11 cellular contexts compared by ENCODE assay signal in the genomic region with DNA sequence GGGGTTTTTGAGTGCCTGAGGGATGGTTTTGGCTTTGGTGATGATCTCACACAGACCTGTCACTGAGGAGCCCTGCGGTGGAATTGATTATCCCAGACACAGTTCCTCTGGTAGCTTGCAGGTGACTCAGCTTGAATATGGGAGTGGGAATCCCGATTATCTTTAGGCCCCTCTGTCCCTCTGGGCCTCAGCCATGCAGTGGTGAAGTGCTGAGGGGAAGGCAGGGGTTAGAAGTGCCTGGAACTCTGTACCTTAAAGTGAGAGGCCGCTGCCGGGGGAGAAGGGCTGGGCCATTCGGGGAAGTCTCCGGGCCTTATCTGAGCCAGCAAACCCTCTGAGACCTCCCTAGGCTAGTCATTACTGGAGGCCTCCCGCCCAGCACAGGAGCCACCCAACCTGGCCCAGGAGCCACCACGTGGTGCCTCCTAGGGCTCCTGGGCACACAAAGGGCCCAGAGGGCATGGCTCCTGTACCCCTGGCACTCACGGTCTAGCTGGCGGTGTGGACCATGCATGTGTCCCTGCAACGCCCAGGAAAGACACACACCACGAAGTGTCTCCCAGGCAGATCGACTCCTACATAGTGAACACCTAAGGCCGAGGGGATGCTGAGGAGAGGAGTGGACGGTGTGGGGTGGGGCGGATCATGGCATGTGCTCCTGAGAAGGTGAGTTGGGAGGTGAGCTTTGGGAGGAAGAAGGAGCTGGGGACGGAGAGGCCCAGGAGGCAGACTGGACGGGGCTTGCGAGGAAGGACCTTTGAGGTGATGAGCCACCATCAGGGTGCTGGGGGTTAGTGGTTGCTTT. TPM values are rescaled to one million over a fixed set of nuclear protein-coding genes. Genes with fewer than 3 reads are reported as not detected.
DNase-seq lines count a peak whose midpoint lies in the region; ATAC-seq and TF ChIP-seq lines count a peak whose summit lies in the region.
"Had no signal": no experiment of that assay in that cellular context is flagged by ENCODE, and none has a peak within 500 bp of the region (broad histone marks: within the 10 kb centered on the region; RNA-seq: fewer than 3 reads in every experiment).

No MANE protein-coding gene starts in this region.

- no peaks in the 10 kb centered on the region for H3K27me3 ChIP-seq in colonic mucosa

- no peaks in the 10 kb centered on the region for H3K9me3 ChIP-seq in colonic mucosa

- peaks cover 5% of the 10 kb centered on the region for H3K36me3 Mint-ChIP-seq in IgD-negative memory B cell
- H3K36me3 Mint-ChIP-seq in naive thymus-derived CD8-positive, alpha-beta T cell = peaks cover 0 to 14% (median 0%) of the 10 kb centered on the region in 3 donors

- no peak for TF ChIP-seq CTCF in colonic mucosa (IDR thresholded peaks at IDR 0.05)

- H3K4me1 ChIP-seq in colonic mucosa = peaks cover 22% of the 10 kb centered on the region

- H3K9me3 Mint-ChIP-seq in IgD-negative memory B cell = no peaks in the 10 kb centered on the region
- H3K9me3 Mint-ChIP-seq in naive thymus-derived CD8-positive, alpha-beta T cell = no peaks in the 10 kb centered on the region

- peak; percentile 4 for DNase-seq in Ammon's horn (ENCODE audit: low spot score)
- no peak for DNase-seq in colonic mucosa
- DNase-seq in naive thymus-derived CD8-positive, alpha-beta T cell = no peak
- no peak for DNase-seq in head of caudate nucleus
- DNase-seq in NCI-H1417 treated with DMSO at 0.1 percent for 48 hours (lab: John Stamatoyannopoulos, UW) = no peak
- no peak for DNase-seq in left lobe of liver (ENCODE audit: low spot score)
- DNase-seq: DND-41, GOT3, NCI-H510A had no signal

- no peaks in the 10 kb centered on the region for H3K36me3 ChIP-seq in colonic mucosa

- peak overlapping the region in 3 of 4 donors; percentile 39 to 89 (median 88) for H3K4me3 Mint-ChIP-seq in IgD-negative memory B cell
- H3K4me3 Mint-ChIP-seq in naive thymus-derived CD8-positive, alpha-beta T cell = peak overlapping the region; percentile 62 to 89 (median 80)

- ATAC-seq in naive thymus-derived CD8-positive, alpha-beta T cell = peak; percentile 11 to 31
- ATAC-seq in HG02840 (IDR thresholded peaks at IDR 0.05; ENCODE audit: low FRiP score, unreplicated experiment) (no peak), left lobe of liver (no peak)

- no peaks in the 10 kb centered on the region for H3K27me3 Mint-ChIP-seq in IgD-negative memory B cell
- no peaks in the 10 kb centered on the region for H3K27me3 Mint-ChIP-seq in naive thymus-derived CD8-positive, alpha-beta T cell

- peak overlapping the region in 2 of 3 donors; percentile 10 to 95 for H3K27ac Mint-ChIP-seq in IgD-negative memory B cell
- peak overlapping the region; percentile 75 to 96 (median 89) for H3K27ac Mint-ChIP-seq in naive thymus-derived CD8-positive, alpha-beta T cell

- no peak overlapping the region for H3K4me3 ChIP-seq in colonic mucosa

- H3K27ac ChIP-seq in colonic mucosa = peak overlapping the region; percentile 40

- H3K4me1 Mint-ChIP-seq in IgD-negative memory B cell = peaks cover 35 to 44% (median 38%) of the 10 kb centered on the region in 3 donors
- H3K4me1 Mint-ChIP-seq in naive thymus-derived CD8-positive, alpha-beta T cell = peaks cover 34 to 82% (median 71%) of the 10 kb centered on the region in 4 donors

- POLR2A ChIA-PET in naive thymus-derived CD8-positive, alpha-beta T cell (lab: Charles Lee) = interaction anchor here (1.3 to 3.6 kb wide), 4 partner anchors 10 to 28 kb away, joined by 3 to 17 read pairs (median 4); no protein-coding TSS in a partner anchor

- intact Hi-C loops in colonic mucosa (cut with DNase I) = no loop called here
- intact Hi-C loops in head of caudate nucleus (cut with DNase I) = no loop called here

- no peak overlapping the region for H3K9ac ChIP-seq in colonic mucosa (ENCODE audit: low read depth in 2 of 2, low read length in 2 of 2)

RNA-seq across cellular contexts. Expression of a gene that starts 56.2 kb away (rescaled TPM):
- polyA plus RNA-seq in IgD-negative memory B cell = 88.6 TPM
- total RNA-seq in colonic mucosa (10 to 100 TPM; 73.3 to 83.3 TPM), left lobe of liver (6.8 TPM)
- total RNA-seq in naive thymus-derived CD8-positive, alpha-beta T cell = 10 to 100 TPM; 63.5 to 67.1 TPM
- polyA plus RNA-seq in naive thymus-derived CD8-positive, alpha-beta T cell = 100 to 1,000 TPM in 1 of 3 donors, 10 to 100 TPM in 2; 89.9 to 129 (median 97.1) TPM

Comparison
In these comparisons a context has a peak if more than half of its experiments do, and no peak if none do; other contexts are left out.
1. ATAC-seq: peak in naive thymus-derived CD8-positive, alpha-beta T cell (2 of 2); none in HG02840 (single experiment) and left lobe of liver (single experiment).